1 cellular context compared by ENCODE assay signal in the genomic region with DNA sequence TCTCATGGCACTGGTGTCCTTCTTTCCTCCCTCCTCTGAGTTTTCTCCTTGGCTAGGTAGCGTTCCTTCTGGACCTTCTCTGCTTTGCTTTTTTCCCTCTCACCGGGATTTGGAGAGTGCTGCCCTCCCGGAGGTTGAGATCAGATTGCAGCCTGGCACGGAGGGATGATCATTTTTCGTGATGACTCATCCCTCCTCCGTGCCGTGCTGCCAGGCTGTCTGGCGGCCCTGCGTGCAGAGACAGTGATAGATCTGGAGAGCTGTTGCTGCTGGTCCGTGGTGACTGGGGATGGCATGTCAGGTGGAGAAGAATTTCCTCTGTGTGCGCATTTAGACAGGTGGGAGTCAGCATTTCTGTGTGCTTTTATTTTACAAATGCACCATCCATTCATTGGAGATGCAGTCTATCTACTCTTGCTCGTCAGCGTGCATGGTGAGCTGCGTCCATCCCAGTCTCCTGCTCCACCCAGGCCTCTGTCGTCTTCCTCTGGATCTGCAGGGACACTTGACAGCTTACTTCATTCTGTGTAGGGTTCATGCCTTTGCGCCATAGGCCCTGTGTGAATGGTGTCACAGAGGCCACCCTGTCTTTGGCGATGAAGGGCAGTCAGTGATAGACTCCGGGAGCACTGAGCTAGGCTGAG.
A peak's percentile ranks its signal among the peaks of the same experiment; 100 is the strongest.
TF ChIP-seq lines count a peak whose summit lies in the region.

No MANE protein-coding gene starts in this region.

TF ChIP-seq in HEK293, 187 proteins besides CTCF, POLR2A, EP300 and RAD21 (continued from another document and continues in another):
- TF ChIP-seq KLF7 (tag by site-specific recombination; IDR thresholded peaks at IDR 0.05; ENCODE audit: borderline replicate concordance) (no peak), ZNF654 (tag by site-specific recombination; IDR thresholded peaks at IDR 0.05; ENCODE audit: low read depth) (no peak), ZNF530 (tag by site-specific recombination; IDR thresholded peaks at IDR 0.05; ENCODE audit: low read depth) (no peak), ZNF701 (tag by site-specific recombination; IDR thresholded peaks at IDR 0.05) (no peak), ZNF629 (tag by site-specific recombination; IDR thresholded peaks at IDR 0.05) (peak; percentile 77), ZIC2 (tag by site-specific recombination; IDR thresholded peaks at IDR 0.05) (peak; percentile 68), ZNF311 (tag by site-specific recombination; IDR thresholded peaks at IDR 0.05; ENCODE audit: borderline replicate concordance) (no peak), ZNF529 (tag by site-specific recombination; IDR thresholded peaks at IDR 0.05; ENCODE audit: insufficient replicate concordance) (no peak), ZNF132 (tag by site-specific recombination; IDR thresholded peaks at IDR 0.05; ENCODE audit: borderline replicate concordance) (no peak), ZNF660 (tag by site-specific recombination; IDR thresholded peaks at IDR 0.05) (peak; percentile 83; the same call in 1 of the 2 replicates), ZNF549 (tag by site-specific recombination; IDR thresholded peaks at IDR 0.05) (no peak), REPIN1 (tag by site-specific recombination; IDR thresholded peaks at IDR 0.05; ENCODE audit: low read depth) (no peak), ZNF184 (tag by site-specific recombination; IDR thresholded peaks at IDR 0.05) (peak; percentile 19; the same call in 1 of the 2 replicates), ZBTB17 (tag by site-specific recombination; IDR thresholded peaks at IDR 0.05) (peak; percentile 97), YY1 (tag by site-specific recombination; IDR thresholded peaks at IDR 0.05) (no peak), ZNF600 (tag by site-specific recombination; IDR thresholded peaks at IDR 0.05) (peak; percentile 98), ZNF221 (tag by site-specific recombination; IDR thresholded peaks at IDR 0.05; ENCODE audit: borderline replicate concordance) (no peak), ZNF843 (tag by site-specific recombination; IDR thresholded peaks at IDR 0.05) (no peak), ZNF621 (tag by site-specific recombination; IDR thresholded peaks at IDR 0.05) (no peak), ZNF560 (tag by site-specific recombination; IDR thresholded peaks at IDR 0.05; ENCODE audit: borderline replicate concordance) (no peak), ZNF423 (tag by site-specific recombination; IDR thresholded peaks at IDR 0.05) (no peak), IKZF3 (tag by site-specific recombination; IDR thresholded peaks at IDR 0.05) (no peak; the same call in 1 of the 2 replicates), ZNF169 (tag by site-specific recombination; IDR thresholded peaks at IDR 0.05) (no peak), RBAK (tag by site-specific recombination; IDR thresholded peaks at IDR 0.05) (no peak), PRDM1 (tag by site-specific recombination; IDR thresholded peaks at IDR 0.05) (peak; percentile 91), GLI2 (tag by site-specific recombination; IDR thresholded peaks at IDR 0.05; ENCODE audit: borderline replicate concordance, low read depth) (no peak), FEZF1 (tag by site-specific recombination; IDR thresholded peaks at IDR 0.05) (no peak)
- TF ChIP-seq, protein P1, sequence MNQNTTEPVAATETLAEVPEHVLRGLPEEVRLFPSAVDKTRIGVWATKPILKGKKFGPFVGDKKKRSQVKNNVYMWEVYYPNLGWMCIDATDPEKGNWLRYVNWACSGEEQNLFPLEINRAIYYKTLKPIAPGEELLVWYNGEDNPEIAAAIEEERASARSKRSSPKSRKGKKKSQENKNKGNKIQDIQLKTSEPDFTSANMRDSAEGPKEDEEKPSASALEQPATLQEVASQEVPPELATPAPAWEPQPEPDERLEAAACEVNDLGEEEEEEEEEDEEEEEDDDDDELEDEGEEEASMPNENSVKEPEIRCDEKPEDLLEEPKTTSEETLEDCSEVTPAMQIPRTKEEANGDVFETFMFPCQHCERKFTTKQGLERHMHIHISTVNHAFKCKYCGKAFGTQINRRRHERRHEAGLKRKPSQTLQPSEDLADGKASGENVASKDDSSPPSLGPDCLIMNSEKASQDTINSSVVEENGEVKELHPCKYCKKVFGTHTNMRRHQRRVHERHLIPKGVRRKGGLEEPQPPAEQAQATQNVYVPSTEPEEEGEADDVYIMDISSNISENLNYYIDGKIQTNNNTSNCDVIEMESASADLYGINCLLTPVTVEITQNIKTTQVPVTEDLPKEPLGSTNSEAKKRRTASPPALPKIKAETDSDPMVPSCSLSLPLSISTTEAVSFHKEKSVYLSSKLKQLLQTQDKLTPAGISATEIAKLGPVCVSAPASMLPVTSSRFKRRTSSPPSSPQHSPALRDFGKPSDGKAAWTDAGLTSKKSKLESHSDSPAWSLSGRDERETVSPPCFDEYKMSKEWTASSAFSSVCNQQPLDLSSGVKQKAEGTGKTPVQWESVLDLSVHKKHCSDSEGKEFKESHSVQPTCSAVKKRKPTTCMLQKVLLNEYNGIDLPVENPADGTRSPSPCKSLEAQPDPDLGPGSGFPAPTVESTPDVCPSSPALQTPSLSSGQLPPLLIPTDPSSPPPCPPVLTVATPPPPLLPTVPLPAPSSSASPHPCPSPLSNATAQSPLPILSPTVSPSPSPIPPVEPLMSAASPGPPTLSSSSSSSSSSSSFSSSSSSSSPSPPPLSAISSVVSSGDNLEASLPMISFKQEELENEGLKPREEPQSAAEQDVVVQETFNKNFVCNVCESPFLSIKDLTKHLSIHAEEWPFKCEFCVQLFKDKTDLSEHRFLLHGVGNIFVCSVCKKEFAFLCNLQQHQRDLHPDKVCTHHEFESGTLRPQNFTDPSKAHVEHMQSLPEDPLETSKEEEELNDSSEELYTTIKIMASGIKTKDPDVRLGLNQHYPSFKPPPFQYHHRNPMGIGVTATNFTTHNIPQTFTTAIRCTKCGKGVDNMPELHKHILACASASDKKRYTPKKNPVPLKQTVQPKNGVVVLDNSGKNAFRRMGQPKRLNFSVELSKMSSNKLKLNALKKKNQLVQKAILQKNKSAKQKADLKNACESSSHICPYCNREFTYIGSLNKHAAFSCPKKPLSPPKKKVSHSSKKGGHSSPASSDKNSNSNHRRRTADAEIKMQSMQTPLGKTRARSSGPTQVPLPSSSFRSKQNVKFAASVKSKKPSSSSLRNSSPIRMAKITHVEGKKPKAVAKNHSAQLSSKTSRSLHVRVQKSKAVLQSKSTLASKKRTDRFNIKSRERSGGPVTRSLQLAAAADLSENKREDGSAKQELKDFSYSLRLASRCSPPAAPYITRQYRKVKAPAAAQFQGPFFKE (tag by site-specific recombination; IDR thresholded peaks at IDR 0.05; ENCODE audit: borderline replicate concordance) = no peak
- TF ChIP-seq, protein P2, sequence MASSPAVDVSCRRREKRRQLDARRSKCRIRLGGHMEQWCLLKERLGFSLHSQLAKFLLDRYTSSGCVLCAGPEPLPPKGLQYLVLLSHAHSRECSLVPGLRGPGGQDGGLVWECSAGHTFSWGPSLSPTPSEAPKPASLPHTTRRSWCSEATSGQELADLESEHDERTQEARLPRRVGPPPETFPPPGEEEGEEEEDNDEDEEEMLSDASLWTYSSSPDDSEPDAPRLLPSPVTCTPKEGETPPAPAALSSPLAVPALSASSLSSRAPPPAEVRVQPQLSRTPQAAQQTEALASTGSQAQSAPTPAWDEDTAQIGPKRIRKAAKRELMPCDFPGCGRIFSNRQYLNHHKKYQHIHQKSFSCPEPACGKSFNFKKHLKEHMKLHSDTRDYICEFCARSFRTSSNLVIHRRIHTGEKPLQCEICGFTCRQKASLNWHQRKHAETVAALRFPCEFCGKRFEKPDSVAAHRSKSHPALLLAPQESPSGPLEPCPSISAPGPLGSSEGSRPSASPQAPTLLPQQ (tag by site-specific recombination; IDR thresholded peaks at IDR 0.05) = peak; percentile 73
- TF ChIP-seq, protein P3, sequence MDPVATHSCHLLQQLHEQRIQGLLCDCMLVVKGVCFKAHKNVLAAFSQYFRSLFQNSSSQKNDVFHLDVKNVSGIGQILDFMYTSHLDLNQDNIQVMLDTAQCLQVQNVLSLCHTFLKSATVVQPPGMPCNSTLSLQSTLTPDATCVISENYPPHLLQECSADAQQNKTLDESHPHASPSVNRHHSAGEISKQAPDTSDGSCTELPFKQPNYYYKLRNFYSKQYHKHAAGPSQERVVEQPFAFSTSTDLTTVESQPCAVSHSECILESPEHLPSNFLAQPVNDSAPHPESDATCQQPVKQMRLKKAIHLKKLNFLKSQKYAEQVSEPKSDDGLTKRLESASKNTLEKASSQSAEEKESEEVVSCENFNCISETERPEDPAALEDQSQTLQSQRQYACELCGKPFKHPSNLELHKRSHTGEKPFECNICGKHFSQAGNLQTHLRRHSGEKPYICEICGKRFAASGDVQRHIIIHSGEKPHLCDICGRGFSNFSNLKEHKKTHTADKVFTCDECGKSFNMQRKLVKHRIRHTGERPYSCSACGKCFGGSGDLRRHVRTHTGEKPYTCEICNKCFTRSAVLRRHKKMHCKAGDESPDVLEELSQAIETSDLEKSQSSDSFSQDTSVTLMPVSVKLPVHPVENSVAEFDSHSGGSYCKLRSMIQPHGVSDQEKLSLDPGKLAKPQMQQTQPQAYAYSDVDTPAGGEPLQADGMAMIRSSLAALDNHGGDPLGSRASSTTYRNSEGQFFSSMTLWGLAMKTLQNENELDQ (tag by site-specific recombination; IDR thresholded peaks at IDR 0.05; ENCODE audit: low read depth) = no peak
- TF ChIP-seq, protein P4, sequence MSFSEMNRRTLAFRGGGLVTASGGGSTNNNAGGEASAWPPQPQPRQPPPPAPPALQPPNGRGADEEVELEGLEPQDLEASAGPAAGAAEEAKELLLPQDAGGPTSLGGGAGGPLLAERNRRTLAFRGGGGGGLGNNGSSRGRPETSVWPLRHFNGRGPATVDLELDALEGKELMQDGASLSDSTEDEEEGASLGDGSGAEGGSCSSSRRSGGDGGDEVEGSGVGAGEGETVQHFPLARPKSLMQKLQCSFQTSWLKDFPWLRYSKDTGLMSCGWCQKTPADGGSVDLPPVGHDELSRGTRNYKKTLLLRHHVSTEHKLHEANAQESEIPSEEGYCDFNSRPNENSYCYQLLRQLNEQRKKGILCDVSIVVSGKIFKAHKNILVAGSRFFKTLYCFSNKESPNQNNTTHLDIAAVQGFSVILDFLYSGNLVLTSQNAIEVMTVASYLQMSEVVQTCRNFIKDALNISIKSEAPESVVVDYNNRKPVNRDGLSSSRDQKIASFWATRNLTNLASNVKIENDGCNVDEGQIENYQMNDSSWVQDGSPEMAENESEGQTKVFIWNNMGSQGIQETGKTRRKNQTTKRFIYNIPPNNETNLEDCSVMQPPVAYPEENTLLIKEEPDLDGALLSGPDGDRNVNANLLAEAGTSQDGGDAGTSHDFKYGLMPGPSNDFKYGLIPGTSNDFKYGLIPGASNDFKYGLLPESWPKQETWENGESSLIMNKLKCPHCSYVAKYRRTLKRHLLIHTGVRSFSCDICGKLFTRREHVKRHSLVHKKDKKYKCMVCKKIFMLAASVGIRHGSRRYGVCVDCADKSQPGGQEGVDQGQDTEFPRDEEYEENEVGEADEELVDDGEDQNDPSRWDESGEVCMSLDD (tag by site-specific recombination; IDR thresholded peaks at IDR 0.05) = no peak
- TF ChIP-seq, protein P5, sequence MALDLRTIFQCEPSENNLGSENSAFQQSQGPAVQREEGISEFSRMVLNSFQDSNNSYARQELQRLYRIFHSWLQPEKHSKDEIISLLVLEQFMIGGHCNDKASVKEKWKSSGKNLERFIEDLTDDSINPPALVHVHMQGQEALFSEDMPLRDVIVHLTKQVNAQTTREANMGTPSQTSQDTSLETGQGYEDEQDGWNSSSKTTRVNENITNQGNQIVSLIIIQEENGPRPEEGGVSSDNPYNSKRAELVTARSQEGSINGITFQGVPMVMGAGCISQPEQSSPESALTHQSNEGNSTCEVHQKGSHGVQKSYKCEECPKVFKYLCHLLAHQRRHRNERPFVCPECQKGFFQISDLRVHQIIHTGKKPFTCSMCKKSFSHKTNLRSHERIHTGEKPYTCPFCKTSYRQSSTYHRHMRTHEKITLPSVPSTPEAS (tag by site-specific recombination; IDR thresholded peaks at IDR 0.05) = no peak
- TF ChIP-seq, protein P6, sequence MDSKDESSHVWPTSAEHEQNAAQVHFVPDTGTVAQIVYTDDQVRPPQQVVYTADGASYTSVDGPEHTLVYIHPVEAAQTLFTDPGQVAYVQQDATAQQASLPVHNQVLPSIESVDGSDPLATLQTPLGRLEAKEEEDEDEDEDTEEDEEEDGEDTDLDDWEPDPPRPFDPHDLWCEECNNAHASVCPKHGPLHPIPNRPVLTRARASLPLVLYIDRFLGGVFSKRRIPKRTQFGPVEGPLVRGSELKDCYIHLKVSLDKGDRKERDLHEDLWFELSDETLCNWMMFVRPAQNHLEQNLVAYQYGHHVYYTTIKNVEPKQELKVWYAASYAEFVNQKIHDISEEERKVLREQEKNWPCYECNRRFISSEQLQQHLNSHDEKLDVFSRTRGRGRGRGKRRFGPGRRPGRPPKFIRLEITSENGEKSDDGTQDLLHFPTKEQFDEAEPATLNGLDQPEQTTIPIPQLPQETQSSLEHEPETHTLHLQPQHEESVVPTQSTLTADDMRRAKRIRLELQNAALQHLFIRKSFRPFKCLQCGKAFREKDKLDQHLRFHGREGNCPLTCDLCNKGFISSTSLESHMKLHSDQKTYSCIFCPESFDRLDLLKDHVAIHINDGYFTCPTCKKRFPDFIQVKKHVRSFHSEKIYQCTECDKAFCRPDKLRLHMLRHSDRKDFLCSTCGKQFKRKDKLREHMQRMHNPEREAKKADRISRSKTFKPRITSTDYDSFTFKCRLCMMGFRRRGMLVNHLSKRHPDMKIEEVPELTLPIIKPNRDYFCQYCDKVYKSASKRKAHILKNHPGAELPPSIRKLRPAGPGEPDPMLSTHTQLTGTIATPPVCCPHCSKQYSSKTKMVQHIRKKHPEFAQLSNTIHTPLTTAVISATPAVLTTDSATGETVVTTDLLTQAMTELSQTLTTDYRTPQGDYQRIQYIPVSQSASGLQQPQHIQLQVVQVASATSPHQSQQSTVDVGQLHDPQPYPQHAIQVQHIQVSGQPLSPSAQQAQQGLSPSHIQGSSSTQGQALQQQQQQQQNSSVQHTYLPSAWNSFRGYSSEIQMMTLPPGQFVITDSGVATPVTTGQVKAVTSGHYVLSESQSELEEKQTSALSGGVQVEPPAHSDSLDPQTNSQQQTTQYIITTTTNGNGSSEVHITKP (tag by site-specific recombination; IDR thresholded peaks at IDR 0.05) = peak; percentile 66
- TF ChIP-seq, protein P7, sequence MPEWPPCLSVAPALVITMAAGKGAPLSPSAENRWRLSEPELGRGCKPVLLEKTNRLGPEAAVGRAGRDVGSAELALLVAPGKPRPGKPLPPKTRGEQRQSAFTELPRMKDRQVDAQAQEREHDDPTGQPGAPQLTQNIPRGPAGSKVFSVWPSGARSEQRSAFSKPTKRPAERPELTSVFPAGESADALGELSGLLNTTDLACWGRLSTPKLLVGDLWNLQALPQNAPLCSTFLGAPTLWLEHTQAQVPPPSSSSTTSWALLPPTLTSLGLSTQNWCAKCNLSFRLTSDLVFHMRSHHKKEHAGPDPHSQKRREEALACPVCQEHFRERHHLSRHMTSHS (tag by site-specific recombination; IDR thresholded peaks at IDR 0.05) = no peak
